ENCODE assay signal across 8 cellular contexts in genomic region chr15:89898628-89899302, GRCh38. TPM values are rescaled to one million over a fixed set of nuclear protein-coding genes. Genes with fewer than 3 reads are reported as not detected.
DNase-seq lines count a peak whose midpoint lies in the region; ATAC-seq and TF ChIP-seq lines count a peak whose summit lies in the region.

No MANE protein-coding gene starts in this region.

- 53 to 64% methylated on average over 7 of the region's 7 CpGs for WGBS in esophagus squamous epithelium, 2 donors

- H3K9me3 ChIP-seq in esophagus squamous epithelium = no peaks in the 10 kb centered on the region

- H3K4me1 ChIP-seq in esophagus squamous epithelium = peaks cover 0 to 17% (median 5%) of the 10 kb centered on the region in 3 donors

- DNase-seq in NOMO-1 (lab: John Stamatoyannopoulos, UW; ENCODE audit: unreplicated experiment in 2 of 2) (peak; percentile 35 to 40), NOMO-1 treated with dmso at 0.1 percent for 144 hours (lab: John Stamatoyannopoulos, UW; ENCODE audit: unreplicated experiment) (no peak), NCI-H2107 (lab: John Stamatoyannopoulos, UW) (peak; percentile 8), esophagus squamous epithelium (lab: John Stamatoyannopoulos, UW) (no peak), renal cortical epithelial cell (ENCODE audit: low read depth) (peak; percentile 55), cerebellum (ENCODE audit: low spot score) (no peak)
- peak; percentile 25 to 27 for DNase-seq in activated CD4-positive, alpha-beta T cell treated with anti-CD3 and anti-CD28 coated beads, Interleukin-2, amount 50 U/mL, for 4 hours

- TF ChIP-seq CTCF in esophagus squamous epithelium (IDR thresholded peaks at IDR 0.05) = peak; percentile 52 to 95 (median 82)

- peaks cover 0 to 39% (median 10%) of the 10 kb centered on the region in 3 donors for H3K36me3 ChIP-seq in esophagus squamous epithelium

- no peaks in the 10 kb centered on the region for H3K27me3 ChIP-seq in esophagus squamous epithelium

- TF ChIP-seq POLR2A in esophagus squamous epithelium (IDR thresholded peaks at IDR 0.05) = no peak

- no peak overlapping the region for H3K4me3 ChIP-seq in esophagus squamous epithelium

- peak; percentile 50 for ATAC-seq in GM21825 (IDR thresholded peaks at IDR 0.05; ENCODE audit: unreplicated experiment)

- no peak overlapping the region for H3K27ac ChIP-seq in esophagus squamous epithelium

- intact Hi-C loops in esophagus squamous epithelium (cut with DNase I) = loop anchor here (5.0 kb wide), 1 partner anchor 174 kb away; no protein-coding TSS in a partner anchor

RNA-seq across cellular contexts. Expression of gene AP3S2, which starts 5.0 kb away (rescaled TPM):
- total RNA-seq in esophagus squamous epithelium = 10 to 100 TPM; 18.2 to 49.0 (median 30.3) TPM
- 64.9 and 74.4 TPM in 2 replicates for total RNA-seq in renal cortical epithelial cell
- 45.7 TPM for total RNA-seq in cerebellum

RNA-seq across cellular contexts. Expression of gene ARPIN, which starts 14.0 kb away (rescaled TPM):
- 10 to 100 TPM; 11.0 to 17.9 (median 14.2) TPM for total RNA-seq in esophagus squamous epithelium
- 4.7 and 7.5 TPM in 2 replicates for total RNA-seq in renal cortical epithelial cell
- 16.3 TPM for total RNA-seq in cerebellum

Comparison
In these comparisons a context has a peak if more than half of its experiments do, and no peak if none do; other contexts are left out.
1. DNase-seq: peak in NOMO-1 (2 of 2), NCI-H2107 (single experiment), activated CD4-positive, alpha-beta T cell treated with anti-CD3 and anti-CD28 coated beads, Interleukin-2, amount 50 U/mL, for 4 hours (2 of 2) and renal cortical epithelial cell (single experiment); none in NOMO-1 treated with dmso at 0.1 percent for 144 hours (single experiment), esophagus squamous epithelium (single experiment) and cerebellum (single experiment).